1 cellular context compared by ENCODE assay signal in the genomic region with DNA sequence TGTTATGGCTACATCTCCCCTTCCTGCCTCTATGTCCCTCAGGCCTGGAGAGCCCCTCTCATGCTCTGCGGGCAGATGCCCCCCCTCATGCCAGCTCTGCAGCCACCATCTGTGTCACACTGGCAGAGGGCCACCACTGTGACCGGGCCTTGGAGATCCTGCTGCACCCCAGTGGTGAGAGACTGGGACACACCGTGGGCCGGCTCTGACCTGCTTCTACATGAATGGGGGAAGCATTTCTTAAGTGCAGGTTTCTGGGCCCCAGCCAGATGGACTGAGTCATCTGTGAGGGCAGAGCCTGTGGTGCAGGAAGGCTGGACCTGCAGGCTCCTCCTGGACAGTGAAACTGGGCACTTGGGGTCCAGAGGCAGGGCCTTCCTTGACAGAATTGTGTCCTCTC.
TF ChIP-seq lines count a peak whose summit lies in the region.

No MANE protein-coding gene starts in this region.

TF ChIP-seq in HepG2, 621 proteins besides CTCF, POLR2A, EP300 and RAD21:
- TF ChIP-seq FOSL2 (CRISPR knock-in tag; IDR thresholded peaks at IDR 0.05) (peak; percentile 67), HNRNPL (IDR thresholded peaks at IDR 0.05; ENCODE audit: low read depth, low read length) (peak; percentile 65; the same call in 1 of the 2 replicates), FOXJ3 (CRISPR knock-in tag; IDR thresholded peaks at IDR 0.05; ENCODE audit: borderline replicate concordance) (no peak), PAWR (CRISPR knock-in tag; IDR thresholded peaks at IDR 0.05; ENCODE audit: borderline replicate concordance) (no peak)
- TF ChIP-seq, protein P1, sequence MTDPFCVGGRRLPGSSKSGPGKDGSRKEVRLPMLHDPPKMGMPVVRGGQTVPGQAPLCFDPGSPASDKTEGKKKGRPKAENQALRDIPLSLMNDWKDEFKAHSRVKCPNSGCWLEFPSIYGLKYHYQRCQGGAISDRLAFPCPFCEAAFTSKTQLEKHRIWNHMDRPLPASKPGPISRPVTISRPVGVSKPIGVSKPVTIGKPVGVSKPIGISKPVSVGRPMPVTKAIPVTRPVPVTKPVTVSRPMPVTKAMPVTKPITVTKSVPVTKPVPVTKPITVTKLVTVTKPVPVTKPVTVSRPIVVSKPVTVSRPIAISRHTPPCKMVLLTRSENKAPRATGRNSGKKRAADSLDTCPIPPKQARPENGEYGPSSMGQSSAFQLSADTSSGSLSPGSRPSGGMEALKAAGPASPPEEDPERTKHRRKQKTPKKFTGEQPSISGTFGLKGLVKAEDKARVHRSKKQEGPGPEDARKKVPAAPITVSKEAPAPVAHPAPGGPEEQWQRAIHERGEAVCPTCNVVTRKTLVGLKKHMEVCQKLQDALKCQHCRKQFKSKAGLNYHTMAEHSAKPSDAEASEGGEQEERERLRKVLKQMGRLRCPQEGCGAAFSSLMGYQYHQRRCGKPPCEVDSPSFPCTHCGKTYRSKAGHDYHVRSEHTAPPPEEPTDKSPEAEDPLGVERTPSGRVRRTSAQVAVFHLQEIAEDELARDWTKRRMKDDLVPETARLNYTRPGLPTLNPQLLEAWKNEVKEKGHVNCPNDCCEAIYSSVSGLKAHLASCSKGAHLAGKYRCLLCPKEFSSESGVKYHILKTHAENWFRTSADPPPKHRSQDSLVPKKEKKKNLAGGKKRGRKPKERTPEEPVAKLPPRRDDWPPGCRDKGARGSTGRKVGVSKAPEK (CRISPR knock-in tag; IDR thresholded peaks at IDR 0.05; ENCODE audit: borderline replicate concordance), result no peak
TF ChIP-seq in HepG2: peak in this region for 2.
